Comparison of ENCODE assay signal across 16 cellular contexts in the genomic region with DNA sequence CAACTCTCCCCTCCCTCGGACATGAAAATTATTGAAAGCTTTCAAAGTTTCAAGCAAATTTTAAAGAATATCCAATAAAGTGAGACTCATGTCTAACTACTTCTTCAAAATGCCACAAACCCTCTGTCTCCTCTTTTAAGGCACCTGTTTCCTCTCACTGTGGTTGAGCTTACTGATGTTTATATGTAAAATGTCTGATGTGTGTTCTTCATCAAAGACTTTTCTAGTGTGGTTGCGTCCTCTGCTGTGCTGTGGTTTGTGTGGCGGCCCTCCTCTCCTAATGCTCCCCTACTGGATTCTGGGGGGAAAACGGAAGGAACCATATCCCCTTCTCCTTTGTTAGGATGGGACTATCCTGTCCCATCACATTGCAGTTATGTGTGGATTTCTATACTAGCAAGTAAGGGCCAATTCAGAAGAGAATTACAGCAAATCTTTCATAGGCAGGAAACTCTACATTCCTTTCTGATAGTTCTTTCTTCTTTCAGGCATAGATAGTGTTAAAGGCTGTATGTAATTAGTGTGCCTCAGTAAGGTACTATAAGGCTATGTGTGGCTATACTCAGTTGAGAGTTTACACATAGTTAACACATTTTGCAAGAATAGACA.
DNase-seq lines count a peak whose midpoint lies in the region; ATAC-seq and TF ChIP-seq lines count a peak whose summit lies in the region.
"Had no signal": no experiment of that assay in that cellular context is flagged by ENCODE, and none has a peak within 500 bp of the region (broad histone marks: within the 10 kb centered on the region; RNA-seq: fewer than 3 reads in every experiment).

No MANE protein-coding gene starts in this region.

- DNase-seq in activated naive CD4-positive, alpha-beta T cell treated with anti-CD3 and anti-CD28 coated beads, Interleukin-2, amount 10 ng/mL, durations not matched to agents 7 days and 5 days = peak; percentile 53
- DNase-seq in activated naive CD4-positive, alpha-beta T cell (lab: John Stamatoyannopoulos, UW) = no peak
- peak; percentile 88 for DNase-seq in Jurkat, Clone E6-1 (ENCODE audit: low read depth, low spot score)
- DNase-seq in activated CD8-positive, alpha-beta T cell treated with anti-CD3 and anti-CD28 coated beads for 36 hours = peak; percentile 20
- peak in 7 of 9 donors; percentile 15 to 65 (median 61) for DNase-seq in naive thymus-derived CD4-positive, alpha-beta T cell
- DNase-seq in stimulated activated CD4-positive, alpha-beta T cell treated with anti-CD3 and anti-CD28 coated beads, Interleukin-4, amount 100 ng/mL, for 4 hours = no peak
- DNase-seq in testis = no peak
- no peak for DNase-seq in activated T-cell treated with anti-CD3 and anti-CD28 coated beads, Interleukin-2, amount 50 U/mL, for 48 hours
- DNase-seq: NCI-H1417 treated with DMSO at 0.1 percent for 48 hours, NCI-H1930, NCI-H2171 treated with DMSO at 0.1 percent for 48 hours, NCI-H748 treated with DMSO at 0.1 percent for 48 hours, PC-3 had no signal

- intact Hi-C loops in activated CD8-positive, alpha-beta T cell treated with anti-CD3 and anti-CD28 coated beads for 36 hours (cut with micrococcal nuclease) = no loop called here
- intact Hi-C loops in naive thymus-derived CD4-positive, alpha-beta T cell (cut with micrococcal nuclease) = loop anchor here in 1 of 2 donors (5.0 kb wide), 1 partner anchor 91 kb away; no protein-coding TSS in a partner anchor
- intact Hi-C loops in testis (cut with DNase I; ENCODE audit: low total_unique reads) = no loop called here

- peaks cover 4 to 9% of the 10 kb centered on the region in 2 donors for H3K4me1 ChIP-seq in naive thymus-derived CD4-positive, alpha-beta T cell (ENCODE audit: control insufficient read depth in 2 of 2, insufficient read depth in 2 of 2, low read length in 2 of 2)
- H3K4me1 ChIP-seq in testis = no peaks in the 10 kb centered on the region
- H3K4me1 ChIP-seq: A549, SJCRH30 had no signal

- no peaks in the 10 kb centered on the region for H3K36me3 ChIP-seq in naive thymus-derived CD4-positive, alpha-beta T cell (ENCODE audit: control insufficient read depth in 2 of 3, insufficient read depth in 3 of 3, low read length in 3 of 3)
- H3K36me3 ChIP-seq in testis (ENCODE audit: low read depth, missing control alignments) = no peaks in the 10 kb centered on the region
- H3K36me3 ChIP-seq: SJCRH30 had no signal

- POLR2A ChIA-PET in activated CD8-positive, alpha-beta T cell treated with anti-CD3 and anti-CD28 coated beads for 36 hours (lab: Charles Lee) = no interaction called here
- POLR2A ChIA-PET in naive thymus-derived CD4-positive, alpha-beta T cell (lab: Charles Lee) = no interaction called here

- H3K27me3 Mint-ChIP-seq in activated naive CD4-positive, alpha-beta T cell treated with anti-CD3 and anti-CD28 coated beads, Interleukin-2, amount 10 ng/mL, durations not matched to agents 7 days and 5 days = peaks cover 61% of the 10 kb centered on the region
- peaks cover 38% of the 10 kb centered on the region for H3K27me3 Mint-ChIP-seq in activated CD8-positive, alpha-beta T cell treated with anti-CD3 and anti-CD28 coated beads for 36 hours
- peaks cover 31 to 57% (median 39%) of the 10 kb centered on the region in 5 donors for H3K27me3 Mint-ChIP-seq in naive thymus-derived CD4-positive, alpha-beta T cell

- CTCF ChIA-PET in activated naive CD4-positive, alpha-beta T cell treated with anti-CD3 and anti-CD28 coated beads, Interleukin-2, amount 10 ng/mL, durations not matched to agents 7 days and 5 days (lab: Charles Lee) = interaction anchor here (1.6 to 1.7 kb wide), 2 partner anchors 90 to 302 kb away, joined by 4 to 6 read pairs; no protein-coding TSS in a partner anchor
- CTCF ChIA-PET in activated CD8-positive, alpha-beta T cell treated with anti-CD3 and anti-CD28 coated beads for 36 hours (lab: Charles Lee) = no interaction called here
- CTCF ChIA-PET in naive thymus-derived CD4-positive, alpha-beta T cell (lab: Charles Lee) = no interaction called here

- no peaks in the 10 kb centered on the region for H3K27me3 ChIP-seq in naive thymus-derived CD4-positive, alpha-beta T cell (ENCODE audit: control insufficient read depth in 2 of 2, insufficient read depth in 2 of 2, low read length in 2 of 2)
- H3K27me3 ChIP-seq in testis = no peaks in the 10 kb centered on the region
- H3K27me3 ChIP-seq: SJCRH30 had no signal

- H3K27ac Mint-ChIP-seq in activated naive CD4-positive, alpha-beta T cell treated with anti-CD3 and anti-CD28 coated beads, Interleukin-2, amount 10 ng/mL, durations not matched to agents 7 days and 5 days = peak overlapping the region; percentile 5
- H3K27ac Mint-ChIP-seq in activated CD8-positive, alpha-beta T cell treated with anti-CD3 and anti-CD28 coated beads for 36 hours = no peak overlapping the region
- peak overlapping the region in 1 of 9 donors; percentile 1 for H3K27ac Mint-ChIP-seq in naive thymus-derived CD4-positive, alpha-beta T cell

- H3K9me3 Mint-ChIP-seq in activated naive CD4-positive, alpha-beta T cell treated with anti-CD3 and anti-CD28 coated beads, Interleukin-2, amount 10 ng/mL, durations not matched to agents 7 days and 5 days = no peaks in the 10 kb centered on the region
- H3K9me3 Mint-ChIP-seq in activated CD8-positive, alpha-beta T cell treated with anti-CD3 and anti-CD28 coated beads for 36 hours = no peaks in the 10 kb centered on the region
- H3K9me3 Mint-ChIP-seq in naive thymus-derived CD4-positive, alpha-beta T cell = no peaks in the 10 kb centered on the region

- TF ChIP-seq POLR2A in testis (IDR thresholded peaks at IDR 0.05) = no peak

- H3K4me3 Mint-ChIP-seq in activated naive CD4-positive, alpha-beta T cell treated with anti-CD3 and anti-CD28 coated beads, Interleukin-2, amount 10 ng/mL, durations not matched to agents 7 days and 5 days = no peak overlapping the region
- H3K4me3 Mint-ChIP-seq in activated CD8-positive, alpha-beta T cell treated with anti-CD3 and anti-CD28 coated beads for 36 hours = no peak overlapping the region
- H3K4me3 Mint-ChIP-seq in naive thymus-derived CD4-positive, alpha-beta T cell = peak overlapping the region; percentile 1 to 74 (median 42)

- no peak for TF ChIP-seq CTCF in activated CD8-positive, alpha-beta T cell treated with anti-CD3 and anti-CD28 coated beads for 36 hours (IDR thresholded peaks at IDR 0.05)
- no peak for TF ChIP-seq CTCF in testis (IDR thresholded peaks at IDR 0.05)

- no peaks in the 10 kb centered on the region for H3K36me3 Mint-ChIP-seq in activated naive CD4-positive, alpha-beta T cell treated with anti-CD3 and anti-CD28 coated beads, Interleukin-2, amount 10 ng/mL, durations not matched to agents 7 days and 5 days
- no peaks in the 10 kb centered on the region for H3K36me3 Mint-ChIP-seq in activated CD8-positive, alpha-beta T cell treated with anti-CD3 and anti-CD28 coated beads for 36 hours (ENCODE audit: low read depth)
- H3K36me3 Mint-ChIP-seq in naive thymus-derived CD4-positive, alpha-beta T cell = no peaks in the 10 kb centered on the region

- WGBS in testis, 2 donors = 71 to 81% methylated on average over 4 of the region's 4 CpGs

- no peak overlapping the region for H3K4me3 ChIP-seq in Jurkat, Clone E6-1 (ENCODE audit: low read length)
- H3K4me3 ChIP-seq in naive thymus-derived CD4-positive, alpha-beta T cell (ENCODE audit: low read length) = no peak overlapping the region
- H3K4me3 ChIP-seq in testis = no peak overlapping the region
- H3K4me3 ChIP-seq: A549, SJCRH30 had no signal

- no peaks in the 10 kb centered on the region for H3K9me3 ChIP-seq in naive thymus-derived CD4-positive, alpha-beta T cell (ENCODE audit: control insufficient read depth in 2 of 3, low read length in 3 of 3)
- no peaks in the 10 kb centered on the region for H3K9me3 ChIP-seq in testis
- H3K9me3 ChIP-seq: A549, SJCRH30 had no signal

- peaks cover 22% of the 10 kb centered on the region for H3K4me1 Mint-ChIP-seq in activated naive CD4-positive, alpha-beta T cell treated with anti-CD3 and anti-CD28 coated beads, Interleukin-2, amount 10 ng/mL, durations not matched to agents 7 days and 5 days
- H3K4me1 Mint-ChIP-seq in activated CD8-positive, alpha-beta T cell treated with anti-CD3 and anti-CD28 coated beads for 36 hours (ENCODE audit: low read depth) = peaks cover 9% of the 10 kb centered on the region
- H3K4me1 Mint-ChIP-seq in naive thymus-derived CD4-positive, alpha-beta T cell = peaks cover 9 to 22% (median 13%) of the 10 kb centered on the region in 7 donors

- ATAC-seq in activated CD8-positive, alpha-beta T cell treated with anti-CD3 and anti-CD28 coated beads for 36 hours = peak; percentile 30
- peak; percentile 67 for ATAC-seq in naive thymus-derived CD4-positive, alpha-beta T cell
- ATAC-seq: A549, PC-3 had no signal

- no peak overlapping the region for H3K27ac ChIP-seq in naive thymus-derived CD4-positive, alpha-beta T cell (ENCODE audit: low read depth, low read length)
- no peak overlapping the region for H3K27ac ChIP-seq in testis
- H3K27ac ChIP-seq: A549, C4-2B, SJCRH30 had no signal

Comparison
In these comparisons a context has a peak if more than half of its experiments do, and no peak if none do; other contexts are left out.
1. DNase-seq: peak in activated naive CD4-positive, alpha-beta T cell treated with anti-CD3 and anti-CD28 coated beads, Interleukin-2, amount 10 ng/mL, durations not matched to agents 7 days and 5 days (single experiment), Jurkat, Clone E6-1 (single experiment), activated CD8-positive, alpha-beta T cell treated with anti-CD3 and anti-CD28 coated beads for 36 hours (single experiment) and naive thymus-derived CD4-positive, alpha-beta T cell (7 of 9); none in activated naive CD4-positive, alpha-beta T cell (0 of 4), stimulated activated CD4-positive, alpha-beta T cell treated with anti-CD3 and anti-CD28 coated beads, Interleukin-4, amount 100 ng/mL, for 4 hours (0 of 2), testis (single experiment) and activated T-cell treated with anti-CD3 and anti-CD28 coated beads, Interleukin-2, amount 50 U/mL, for 48 hours (0 of 2).
2. H3K4me3 Mint-ChIP-seq: peak in naive thymus-derived CD4-positive, alpha-beta T cell (10 of 10); none in activated naive CD4-positive, alpha-beta T cell treated with anti-CD3 and anti-CD28 coated beads, Interleukin-2, amount 10 ng/mL, durations not matched to agents 7 days and 5 days (single experiment) and activated CD8-positive, alpha-beta T cell treated with anti-CD3 and anti-CD28 coated beads for 36 hours (single experiment).